Comparison of ENCODE assay signal across 10 cellular contexts in the genomic region with DNA sequence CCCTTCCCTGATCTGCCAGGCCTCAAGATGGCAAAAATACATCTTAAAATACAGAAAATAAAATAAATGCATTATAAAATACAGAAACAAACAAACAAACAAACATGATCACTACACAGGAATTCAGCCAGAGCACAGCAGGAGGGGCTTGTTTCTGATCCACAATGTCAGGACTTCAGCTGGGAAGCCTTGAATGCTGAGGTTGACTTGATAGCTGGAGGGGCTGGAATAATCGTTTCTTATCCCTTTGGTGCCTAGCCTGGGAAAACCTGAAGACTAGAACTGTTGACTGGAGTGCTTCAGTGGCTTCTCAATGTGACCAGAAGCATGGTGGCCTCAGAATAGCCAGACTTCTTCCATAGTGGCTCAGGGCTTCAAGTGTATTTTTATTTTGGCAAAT.
"Had no signal": no experiment of that assay in that cellular context is flagged by ENCODE, and none has a peak within 500 bp of the region (broad histone marks: within the 10 kb centered on the region; RNA-seq: fewer than 3 reads in every experiment).

No MANE protein-coding gene starts in this region.

- ATAC-seq: HCT116, K562 had no signal

- H3K27ac Mint-ChIP-seq: HFFc6 had no signal

- H3K36me3 ChIP-seq: HAP-1 had no signal

- H3K4me3 ChIP-seq: GM23248, HAP-1, K562 had no signal

- H3K9me3 ChIP-seq: HAP-1 had no signal

- H3K27ac ChIP-seq: GM23248, HL-60 had no signal

- DNase-seq: GOT3, H7, HFFc6, IMR-90, KG1 had no signal

- H3K9ac ChIP-seq: GM23248 had no signal

- H3K4me3 Mint-ChIP-seq: HFFc6 had no signal

- H3K9me3 Mint-ChIP-seq: HFFc6 had no signal

- H3K4me1 ChIP-seq: HAP-1 had no signal
